Comparison of ENCODE assay signal across 1 cellular context in the genomic region with DNA sequence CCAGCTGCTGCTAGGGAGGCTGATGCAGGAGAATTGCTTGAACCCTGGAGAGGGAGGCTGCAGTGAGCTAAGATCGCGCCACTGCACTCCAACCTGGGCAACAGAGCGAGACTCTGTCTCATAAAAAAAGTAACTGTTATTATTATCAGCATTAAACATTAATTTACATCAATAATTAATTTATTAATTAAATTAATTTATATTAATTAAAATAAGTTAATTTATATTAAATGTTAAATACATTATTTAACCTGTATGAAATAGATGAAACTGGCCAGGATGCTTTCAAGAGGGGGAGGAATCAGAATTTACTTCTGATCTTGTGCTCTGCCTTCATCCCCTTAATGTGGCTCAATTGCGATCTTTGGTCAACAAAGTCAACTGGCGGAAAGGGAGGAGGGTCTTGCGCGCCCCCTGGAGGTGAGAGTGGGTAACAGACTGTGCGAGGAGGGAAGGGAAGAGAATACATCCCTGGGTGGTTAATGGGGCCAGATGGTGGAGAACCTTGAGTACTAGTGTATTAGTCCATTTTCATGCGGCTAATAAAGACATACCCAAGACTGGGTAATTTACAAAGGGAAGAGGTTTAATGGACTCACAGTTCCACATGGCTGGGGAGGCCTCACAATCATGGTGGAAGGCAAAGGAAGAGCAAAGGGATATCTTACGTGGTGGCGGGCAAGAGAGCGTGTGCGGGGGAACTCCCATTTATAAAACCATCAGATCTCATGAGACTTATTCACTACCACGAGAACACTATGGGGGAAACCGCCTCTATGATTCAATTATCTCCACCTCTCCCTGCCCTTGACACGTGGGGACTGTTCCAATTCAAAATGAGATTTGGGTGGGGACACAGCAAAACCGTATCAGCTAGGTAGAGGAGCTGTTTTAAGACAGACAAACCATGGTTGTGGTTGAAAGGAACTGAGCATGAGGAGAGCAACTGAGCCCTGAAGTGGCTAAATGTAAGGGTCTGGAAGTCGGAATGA.
TF ChIP-seq lines count a peak whose summit lies in the region.

No MANE protein-coding gene starts in this region.

TF ChIP-seq in K562, 482 proteins besides CTCF, POLR2A, EP300 and RAD21 (continued from another document):
- peak; percentile 72 for TF ChIP-seq ZBTB33 (CRISPR knock-in tag; IDR thresholded peaks at IDR 0.05)
- TF ChIP-seq, protein P1, sequence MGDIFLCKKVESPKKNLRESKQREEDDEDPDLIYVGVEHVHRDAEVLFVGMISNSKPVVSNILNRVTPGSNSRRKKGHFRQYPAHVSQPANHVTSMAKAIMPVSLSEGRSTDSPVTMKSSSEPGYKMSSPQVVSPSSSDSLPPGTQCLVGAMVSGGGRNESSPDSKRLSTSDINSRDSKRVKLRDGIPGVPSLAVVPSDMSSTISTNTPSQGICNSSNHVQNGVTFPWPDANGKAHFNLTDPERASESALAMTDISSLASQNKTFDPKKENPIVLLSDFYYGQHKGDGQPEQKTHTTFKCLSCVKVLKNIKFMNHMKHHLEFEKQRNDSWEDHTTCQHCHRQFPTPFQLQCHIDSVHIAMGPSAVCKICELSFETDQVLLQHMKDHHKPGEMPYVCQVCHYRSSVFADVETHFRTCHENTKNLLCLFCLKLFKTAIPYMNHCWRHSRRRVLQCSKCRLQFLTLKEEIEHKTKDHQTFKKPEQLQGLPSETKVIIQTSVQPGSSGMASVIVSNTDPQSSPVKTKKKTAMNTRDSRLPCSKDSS (IDR thresholded peaks at IDR 0.05; ENCODE audit: low read depth, partially characterized antibody): no peak
- TF ChIP-seq RFX5 (IDR thresholded peaks at IDR 0.05; ENCODE audit: low read depth, low read length): no peak
- no peak for TF ChIP-seq ZNF12 (CRISPR knock-in tag; IDR thresholded peaks at IDR 0.05)
- no peak for TF ChIP-seq E2F4 (CRISPR knock-in tag; IDR thresholded peaks at IDR 0.05; ENCODE audit: low read depth)
- TF ChIP-seq TEAD4 (IDR thresholded peaks at IDR 0.05; ENCODE audit: low read length): no peak
- TF ChIP-seq TEAD4 (CRISPR knock-in tag; IDR thresholded peaks at IDR 0.05; ENCODE audit: borderline replicate concordance): no peak
- TF ChIP-seq RB1 (IDR thresholded peaks at IDR 0.05; ENCODE audit: low read depth): peak; percentile 21; the same call in 1 of the 2 replicates
- no peak for TF ChIP-seq ARID1B (IDR thresholded peaks at IDR 0.05)
- TF ChIP-seq ADNP (tag; IDR thresholded peaks at IDR 0.05): no peak
- TF ChIP-seq MECOM (CRISPR knock-in tag; IDR thresholded peaks at IDR 0.05): no peak
- TF ChIP-seq TRIM24 (IDR thresholded peaks at IDR 0.05): no peak
- TF ChIP-seq, protein P2, sequence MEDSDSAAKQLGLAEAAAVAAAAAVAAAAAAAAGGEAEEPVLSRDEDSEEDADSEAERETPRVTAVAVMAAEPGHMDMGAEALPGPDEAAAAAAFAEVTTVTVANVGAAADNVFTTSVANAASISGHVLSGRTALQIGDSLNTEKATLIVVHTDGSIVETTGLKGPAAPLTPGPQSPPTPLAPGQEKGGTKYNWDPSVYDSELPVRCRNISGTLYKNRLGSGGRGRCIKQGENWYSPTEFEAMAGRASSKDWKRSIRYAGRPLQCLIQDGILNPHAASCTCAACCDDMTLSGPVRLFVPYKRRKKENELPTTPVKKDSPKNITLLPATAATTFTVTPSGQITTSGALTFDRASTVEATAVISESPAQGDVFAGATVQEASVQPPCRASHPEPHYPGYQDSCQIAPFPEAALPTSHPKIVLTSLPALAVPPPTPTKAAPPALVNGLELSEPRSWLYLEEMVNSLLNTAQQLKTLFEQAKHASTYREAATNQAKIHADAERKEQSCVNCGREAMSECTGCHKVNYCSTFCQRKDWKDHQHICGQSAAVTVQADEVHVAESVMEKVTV (CRISPR knock-in tag; IDR thresholded peaks at IDR 0.05): peak; percentile 84
- TF ChIP-seq ZZZ3 (IDR thresholded peaks at IDR 0.05): no peak
- TF ChIP-seq, protein P3, sequence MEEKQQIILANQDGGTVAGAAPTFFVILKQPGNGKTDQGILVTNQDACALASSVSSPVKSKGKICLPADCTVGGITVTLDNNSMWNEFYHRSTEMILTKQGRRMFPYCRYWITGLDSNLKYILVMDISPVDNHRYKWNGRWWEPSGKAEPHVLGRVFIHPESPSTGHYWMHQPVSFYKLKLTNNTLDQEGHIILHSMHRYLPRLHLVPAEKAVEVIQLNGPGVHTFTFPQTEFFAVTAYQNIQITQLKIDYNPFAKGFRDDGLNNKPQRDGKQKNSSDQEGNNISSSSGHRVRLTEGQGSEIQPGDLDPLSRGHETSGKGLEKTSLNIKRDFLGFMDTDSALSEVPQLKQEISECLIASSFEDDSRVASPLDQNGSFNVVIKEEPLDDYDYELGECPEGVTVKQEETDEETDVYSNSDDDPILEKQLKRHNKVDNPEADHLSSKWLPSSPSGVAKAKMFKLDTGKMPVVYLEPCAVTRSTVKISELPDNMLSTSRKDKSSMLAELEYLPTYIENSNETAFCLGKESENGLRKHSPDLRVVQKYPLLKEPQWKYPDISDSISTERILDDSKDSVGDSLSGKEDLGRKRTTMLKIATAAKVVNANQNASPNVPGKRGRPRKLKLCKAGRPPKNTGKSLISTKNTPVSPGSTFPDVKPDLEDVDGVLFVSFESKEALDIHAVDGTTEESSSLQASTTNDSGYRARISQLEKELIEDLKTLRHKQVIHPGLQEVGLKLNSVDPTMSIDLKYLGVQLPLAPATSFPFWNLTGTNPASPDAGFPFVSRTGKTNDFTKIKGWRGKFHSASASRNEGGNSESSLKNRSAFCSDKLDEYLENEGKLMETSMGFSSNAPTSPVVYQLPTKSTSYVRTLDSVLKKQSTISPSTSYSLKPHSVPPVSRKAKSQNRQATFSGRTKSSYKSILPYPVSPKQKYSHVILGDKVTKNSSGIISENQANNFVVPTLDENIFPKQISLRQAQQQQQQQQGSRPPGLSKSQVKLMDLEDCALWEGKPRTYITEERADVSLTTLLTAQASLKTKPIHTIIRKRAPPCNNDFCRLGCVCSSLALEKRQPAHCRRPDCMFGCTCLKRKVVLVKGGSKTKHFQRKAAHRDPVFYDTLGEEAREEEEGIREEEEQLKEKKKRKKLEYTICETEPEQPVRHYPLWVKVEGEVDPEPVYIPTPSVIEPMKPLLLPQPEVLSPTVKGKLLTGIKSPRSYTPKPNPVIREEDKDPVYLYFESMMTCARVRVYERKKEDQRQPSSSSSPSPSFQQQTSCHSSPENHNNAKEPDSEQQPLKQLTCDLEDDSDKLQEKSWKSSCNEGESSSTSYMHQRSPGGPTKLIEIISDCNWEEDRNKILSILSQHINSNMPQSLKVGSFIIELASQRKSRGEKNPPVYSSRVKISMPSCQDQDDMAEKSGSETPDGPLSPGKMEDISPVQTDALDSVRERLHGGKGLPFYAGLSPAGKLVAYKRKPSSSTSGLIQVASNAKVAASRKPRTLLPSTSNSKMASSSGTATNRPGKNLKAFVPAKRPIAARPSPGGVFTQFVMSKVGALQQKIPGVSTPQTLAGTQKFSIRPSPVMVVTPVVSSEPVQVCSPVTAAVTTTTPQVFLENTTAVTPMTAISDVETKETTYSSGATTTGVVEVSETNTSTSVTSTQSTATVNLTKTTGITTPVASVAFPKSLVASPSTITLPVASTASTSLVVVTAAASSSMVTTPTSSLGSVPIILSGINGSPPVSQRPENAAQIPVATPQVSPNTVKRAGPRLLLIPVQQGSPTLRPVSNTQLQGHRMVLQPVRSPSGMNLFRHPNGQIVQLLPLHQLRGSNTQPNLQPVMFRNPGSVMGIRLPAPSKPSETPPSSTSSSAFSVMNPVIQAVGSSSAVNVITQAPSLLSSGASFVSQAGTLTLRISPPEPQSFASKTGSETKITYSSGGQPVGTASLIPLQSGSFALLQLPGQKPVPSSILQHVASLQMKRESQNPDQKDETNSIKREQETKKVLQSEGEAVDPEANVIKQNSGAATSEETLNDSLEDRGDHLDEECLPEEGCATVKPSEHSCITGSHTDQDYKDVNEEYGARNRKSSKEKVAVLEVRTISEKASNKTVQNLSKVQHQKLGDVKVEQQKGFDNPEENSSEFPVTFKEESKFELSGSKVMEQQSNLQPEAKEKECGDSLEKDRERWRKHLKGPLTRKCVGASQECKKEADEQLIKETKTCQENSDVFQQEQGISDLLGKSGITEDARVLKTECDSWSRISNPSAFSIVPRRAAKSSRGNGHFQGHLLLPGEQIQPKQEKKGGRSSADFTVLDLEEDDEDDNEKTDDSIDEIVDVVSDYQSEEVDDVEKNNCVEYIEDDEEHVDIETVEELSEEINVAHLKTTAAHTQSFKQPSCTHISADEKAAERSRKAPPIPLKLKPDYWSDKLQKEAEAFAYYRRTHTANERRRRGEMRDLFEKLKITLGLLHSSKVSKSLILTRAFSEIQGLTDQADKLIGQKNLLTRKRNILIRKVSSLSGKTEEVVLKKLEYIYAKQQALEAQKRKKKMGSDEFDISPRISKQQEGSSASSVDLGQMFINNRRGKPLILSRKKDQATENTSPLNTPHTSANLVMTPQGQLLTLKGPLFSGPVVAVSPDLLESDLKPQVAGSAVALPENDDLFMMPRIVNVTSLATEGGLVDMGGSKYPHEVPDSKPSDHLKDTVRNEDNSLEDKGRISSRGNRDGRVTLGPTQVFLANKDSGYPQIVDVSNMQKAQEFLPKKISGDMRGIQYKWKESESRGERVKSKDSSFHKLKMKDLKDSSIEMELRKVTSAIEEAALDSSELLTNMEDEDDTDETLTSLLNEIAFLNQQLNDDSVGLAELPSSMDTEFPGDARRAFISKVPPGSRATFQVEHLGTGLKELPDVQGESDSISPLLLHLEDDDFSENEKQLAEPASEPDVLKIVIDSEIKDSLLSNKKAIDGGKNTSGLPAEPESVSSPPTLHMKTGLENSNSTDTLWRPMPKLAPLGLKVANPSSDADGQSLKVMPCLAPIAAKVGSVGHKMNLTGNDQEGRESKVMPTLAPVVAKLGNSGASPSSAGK (IDR thresholded peaks at IDR 0.05): no peak
